ENCODE assay signal across 3 cellular contexts in genomic region chr7:147990079-147990478, GRCh38.
"Had no signal": no experiment of that assay in that cellular context is flagged by ENCODE, and none has a peak within 500 bp of the region (broad histone marks: within the 10 kb centered on the region; RNA-seq: fewer than 3 reads in every experiment).

No MANE protein-coding gene starts in this region.

- H3K4me3 ChIP-seq: GM12878 had no signal

- ATAC-seq: GM12878 had no signal

- DNase-seq: GDM1, GF-D8 had no signal
